In genomic region chr15:28099555-28100140, GRCh38 we compare ENCODE assay signal across 9 cellular contexts. TPM values are rescaled to one million over a fixed set of nuclear protein-coding genes. Genes with fewer than 3 reads are reported as not detected.
DNase-seq lines count a peak whose midpoint lies in the region; ATAC-seq and TF ChIP-seq lines count a peak whose summit lies in the region.
"Had no signal": no experiment of that assay in that cellular context is flagged by ENCODE, and none has a peak within 500 bp of the region (broad histone marks: within the 10 kb centered on the region; RNA-seq: fewer than 3 reads in every experiment).

No MANE protein-coding gene starts in this region.

- H3K9ac ChIP-seq in SK-N-MC (ENCODE audit: insufficient read length), result peak overlapping the region; percentile 75

- no peak overlapping the region for H3K27ac Mint-ChIP-seq in CD4-positive, alpha-beta T cell

- H3K36me3 ChIP-seq in SK-N-MC (ENCODE audit: insufficient read depth, low read length), result no peaks in the 10 kb centered on the region
- no peaks in the 10 kb centered on the region for H3K36me3 ChIP-seq in heart left ventricle
- no peaks in the 10 kb centered on the region for H3K36me3 ChIP-seq in sigmoid colon

- H3K36me3 Mint-ChIP-seq in CD4-positive, alpha-beta T cell (ENCODE audit: low read depth), result no peaks in the 10 kb centered on the region

- ATAC-seq in CD4-positive, alpha-beta T cell (ENCODE audit: poor library complexity), result no peak
- ATAC-seq in heart left ventricle, result peak in 2 of 4 donors; percentile 1 to 3
- ATAC-seq in GM19455 (IDR thresholded peaks at IDR 0.05; ENCODE audit: unreplicated experiment), result no peak

- no peaks in the 10 kb centered on the region for H3K9me3 Mint-ChIP-seq in CD4-positive, alpha-beta T cell

- peaks cover 57% of the 10 kb centered on the region for H3K27me3 Mint-ChIP-seq in CD4-positive, alpha-beta T cell

- WGBS in heart left ventricle, 4 donors, result 8 to 16% (median 12%) methylated on average over 14 to 16 of the region's 16 CpGs
- 15 to 17% methylated on average over 16 of the region's 16 CpGs for WGBS in sigmoid colon, 2 donors

- peaks cover 0 to 38% (median 28%) of the 10 kb centered on the region in 12 donors for H3K4me1 ChIP-seq in heart left ventricle
- peaks cover 0 to 39% (median 35%) of the 10 kb centered on the region in 4 donors for H3K4me1 ChIP-seq in sigmoid colon

- peaks cover 34% of the 10 kb centered on the region for H3K4me1 Mint-ChIP-seq in CD4-positive, alpha-beta T cell (ENCODE audit: low read depth)

- peak overlapping the region; percentile 84 for H3K4me3 ChIP-seq in SK-N-MC
- H3K4me3 ChIP-seq in heart left ventricle, result peak overlapping the region in 9 of 12 donors; percentile 5 to 41 (median 32)
- peak overlapping the region in 3 of 4 donors; percentile 8 to 10 (median 9) for H3K4me3 ChIP-seq in sigmoid colon

- CTCF ChIA-PET in CD4-positive, alpha-beta T cell (lab: Charles Lee), result no interaction called here

- H3K9me3 ChIP-seq in CD4-positive, alpha-beta T cell (ENCODE audit: control insufficient read depth, low read length), result no peaks in the 10 kb centered on the region
- no peaks in the 10 kb centered on the region for H3K9me3 ChIP-seq in SK-N-MC (ENCODE audit: low read depth, low read length)
- no peaks in the 10 kb centered on the region for H3K9me3 ChIP-seq in heart left ventricle
- no peaks in the 10 kb centered on the region for H3K9me3 ChIP-seq in sigmoid colon

- no peak for TF ChIP-seq EP300 in sigmoid colon (IDR thresholded peaks at IDR 0.05)

- peaks cover 59% of the 10 kb centered on the region for H3K27me3 ChIP-seq in CD4-positive, alpha-beta T cell (ENCODE audit: control insufficient read depth, insufficient read depth, low read length)
- H3K27me3 ChIP-seq in heart left ventricle, result peaks cover 0 to 62% (median 11%) of the 10 kb centered on the region in 9 donors
- H3K27me3 ChIP-seq in sigmoid colon, result peaks cover 33 to 96% (median 63%) of the 10 kb centered on the region in 3 donors

- no peak for DNase-seq in CD4-positive, alpha-beta T cell
- DNase-seq in SK-N-MC (ENCODE audit: low read depth, low spot score) (no peak), heart left ventricle (no peak), sigmoid colon (no peak), NCI-H510A (lab: John Stamatoyannopoulos, UW) (no peak), SIG-M5 treated with dmso at 0.1 percent for 504 hours (lab: John Stamatoyannopoulos, UW; ENCODE audit: unreplicated experiment) (no peak), NCI-H446 treated with DMSO at 0.1 percent for 48 hours (lab: John Stamatoyannopoulos, UW) (no peak)

- TF ChIP-seq CTCF in CD4-positive, alpha-beta T cell (IDR thresholded peaks at IDR 0.05), result no peak
- TF ChIP-seq CTCF in heart left ventricle (IDR thresholded peaks at IDR 0.05) (no peak), sigmoid colon (IDR thresholded peaks at IDR 0.05) (no peak)

- intact Hi-C loops in CD4-positive, alpha-beta T cell (cut with DNase I, micrococcal nuclease), result loop anchor here in 1 of 2 experiments (5.0 to 10.0 kb wide), 2 partner anchors 38 to 1175 kb away; no protein-coding TSS in a partner anchor
- intact Hi-C loops in heart left ventricle (cut with DNase I), result no loop called here
- intact Hi-C loops in sigmoid colon (cut with DNase I), result loop anchor here (10.0 kb wide), 1 partner anchor 75 kb away; no protein-coding TSS in a partner anchor

- POLR2A ChIA-PET in CD4-positive, alpha-beta T cell (lab: Charles Lee), result no interaction called here

- TF ChIP-seq POLR2A in heart left ventricle (IDR thresholded peaks at IDR 0.05) (no peak), sigmoid colon (IDR thresholded peaks at IDR 0.05) (no peak)

- peak overlapping the region; percentile 16 for H3K4me3 Mint-ChIP-seq in CD4-positive, alpha-beta T cell

- no peak overlapping the region for H3K27ac ChIP-seq in CD4-positive, alpha-beta T cell (ENCODE audit: low read depth, low read length)
- H3K27ac ChIP-seq in SK-N-MC, result no peak overlapping the region
- H3K27ac ChIP-seq in heart left ventricle, result no peak overlapping the region
- peak overlapping the region in 1 of 4 donors; percentile 6 for H3K27ac ChIP-seq in sigmoid colon

RNA-seq across cellular contexts. Expression of gene OCA2, which starts 0.5 kb away (rescaled TPM):
- total RNA-seq in CD4-positive, alpha-beta T cell, result not detected
- total RNA-seq in heart left ventricle (under 1 TPM in 2 of 9 donors, not detected in 7; 0.07 to 0.10 TPM), sigmoid colon (under 1 TPM in 1 of 4 donors, not detected in 3; 0.36 TPM)
- polyA plus RNA-seq in heart left ventricle (under 1 TPM in 1 of 2 donors, not detected in 1; 0.04 TPM), sigmoid colon (under 1 TPM in 1 of 3 donors, not detected in 2; 0.41 TPM)
- total RNA-seq: Daoy had no signal

Comparison
In these comparisons a context has a peak if more than half of its experiments do, and no peak if none do; other contexts are left out.
1. H3K4me3 ChIP-seq: peak in every context shown above with its lines; median percentile 84 in SK-N-MC; 32 in heart left ventricle; 9 in sigmoid colon.